In the genomic region with DNA sequence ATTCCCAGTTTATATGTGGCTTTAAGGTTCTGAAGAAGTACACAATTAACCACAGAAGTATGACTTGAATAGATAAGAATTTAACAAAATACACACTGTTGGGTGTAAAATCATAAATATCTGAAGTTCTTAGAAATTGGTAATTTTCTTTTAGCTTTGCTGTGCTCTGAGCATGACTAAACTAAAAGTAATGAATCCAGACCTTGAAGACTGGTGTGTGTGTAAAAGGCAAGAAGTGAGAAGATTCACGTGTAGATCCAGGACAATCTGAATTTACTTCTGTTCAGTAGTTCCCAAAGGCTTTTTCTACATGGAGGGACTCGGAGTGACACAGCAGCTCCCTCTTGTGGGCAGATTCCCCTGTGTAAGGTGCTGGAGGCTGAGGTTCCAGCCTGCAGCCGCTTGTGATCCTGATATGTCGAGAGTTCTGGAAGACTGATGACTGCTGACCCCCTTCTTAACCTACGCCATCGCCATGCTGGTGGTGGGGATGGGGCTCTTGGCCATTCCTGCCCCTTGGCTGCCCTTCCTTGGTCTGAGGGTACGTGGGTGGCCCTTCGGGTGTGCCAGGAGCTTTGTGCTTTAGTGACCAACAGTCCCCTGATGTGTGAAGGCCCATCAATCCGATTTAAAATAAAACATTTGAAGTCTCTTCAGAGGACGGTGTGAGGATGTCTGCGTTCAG, we compare ENCODE assay signal across 8 cellular contexts.
A peak's percentile ranks its signal among the peaks of the same experiment; 100 is the strongest.
DNase-seq lines count a peak whose midpoint lies in the region; ATAC-seq and TF ChIP-seq lines count a peak whose summit lies in the region.

No MANE protein-coding gene starts in this region.

- H3K27ac ChIP-seq in PC-3 (ENCODE audit: low read length) (no peak overlapping the region), neuronal stem cell (replicated peaks; ENCODE audit: low read length) (no peak overlapping the region), substantia nigra (ENCODE audit: low read depth, low read length, poor library complexity, severe bottlenecking) (no peak overlapping the region)

- H2AFZ ChIP-seq in PC-3 (ENCODE audit: low read length) (peak overlapping the region; percentile 24; the same call in 1 of the 2 replicates), neuronal stem cell (ENCODE audit: low read length) (no peak overlapping the region)

- H2AK5ac ChIP-seq in neuronal stem cell (ENCODE audit: low read depth, low read length), result peak overlapping the region; percentile 93

- H4K8ac ChIP-seq in neuronal stem cell (ENCODE audit: low read depth, low read length), result no peak overlapping the region

- H4K91ac ChIP-seq in neuronal stem cell (ENCODE audit: low read depth, low read length, poor library complexity), result no peak overlapping the region

- peaks cover 2% of the 10 kb centered on the region for H3K79me1 ChIP-seq in neuronal stem cell (ENCODE audit: low read depth, low read length)

- H3K9me2 ChIP-seq in PC-3 (replicated peaks; ENCODE audit: low read length), result no peaks in the 10 kb centered on the region

- TF ChIP-seq CTCF in Caco-2 (IDR thresholded peaks at IDR 0.05; ENCODE audit: insufficient read depth in 1 of 2, low read depth in 1 of 2, low read length in 1 of 2, severe bottlenecking in 1 of 2, unreplicated experiment in 1 of 2), result peak; percentile 80 to 90
- peak; percentile 94 for TF ChIP-seq CTCF in PC-3 (conservative IDR thresholded peaks at IDR 0.05; ENCODE audit: low read depth, low read length)
- peak; percentile 89 for TF ChIP-seq CTCF in fibroblast of the aortic adventitia (IDR thresholded peaks at IDR 0.05; ENCODE audit: insufficient read depth, low read length)

- no peak overlapping the region for H3K27ac Mint-ChIP-seq in Caco-2 (ENCODE audit: unreplicated experiment)

- no peak overlapping the region for H3K18ac ChIP-seq in neuronal stem cell (ENCODE audit: low read length)

- no peak overlapping the region for H3K4me2 ChIP-seq in PC-3 (ENCODE audit: low read length)
- H3K4me2 ChIP-seq in neuronal stem cell (ENCODE audit: insufficient read depth, low read length, poor library complexity, severe bottlenecking), result no peak overlapping the region

- BruUV-seq in Caco-2 (replicated peaks; lab: Mats Ljungman, UMichigan) (no TSS peak), PC-3 (replicated peaks; lab: Mats Ljungman, UMichigan) (no TSS peak)

- H3K9ac ChIP-seq in PC-3 (ENCODE audit: low read length), result no peak overlapping the region
- H3K9ac ChIP-seq in neuronal stem cell (ENCODE audit: low read depth, low read length, poor library complexity), result no peak overlapping the region

- intact Hi-C loops in Caco-2 (cut with micrococcal nuclease; ENCODE audit: unreplicated experiment) (loop anchor here (1.0 to 5.0 kb wide), 2 partner anchors 60 to 188 kb away; no protein-coding TSS in a partner anchor), PC-3 (cut with micrococcal nuclease) (loop anchor here (1.0 kb wide), 1 partner anchor 188 kb away; no protein-coding TSS in a partner anchor)

- no peaks in the 10 kb centered on the region for H3K4me1 Mint-ChIP-seq in Caco-2 (ENCODE audit: low read depth, unreplicated experiment)

- no peak overlapping the region for H2BK120ac ChIP-seq in neuronal stem cell (ENCODE audit: low read depth, low read length)

- no peaks in the 10 kb centered on the region for H3F3A ChIP-seq in PC-3 (ENCODE audit: low read length, unreplicated experiment)

- H3K27me3 ChIP-seq in Caco-2 (replicated peaks; ENCODE audit: control insufficient read depth, insufficient read depth, low read length), result no peaks in the 10 kb centered on the region
- H3K27me3 ChIP-seq in PC-3 (ENCODE audit: low read length), result no peaks in the 10 kb centered on the region
- no peaks in the 10 kb centered on the region for H3K27me3 ChIP-seq in neuronal stem cell (ENCODE audit: control insufficient read depth in 3 of 3, insufficient read depth in 3 of 3, low read depth in 1 of 3, low read length in 3 of 3)

- H3K27me3 Mint-ChIP-seq in Caco-2 (ENCODE audit: insufficient read depth, unreplicated experiment), result no peaks in the 10 kb centered on the region

- no CpG with 5 or more reads among the region's 11 CpGs for WGBS in neuronal stem cell (ENCODE audit: extremely low coverage in 2 of 2, insufficient read length in 2 of 2, insufficient replicate concordance in 1 of 2), 2 donors

- H3K9me3 ChIP-seq in Caco-2 (no peaks in the 10 kb centered on the region), PC-3 (ENCODE audit: low read length) (no peaks in the 10 kb centered on the region), neuronal stem cell (replicated peaks in 1 of 2; ENCODE audit: control insufficient read depth in 2 of 2, insufficient read depth in 1 of 2, low read depth in 1 of 2, low read length in 2 of 2) (no peaks in the 10 kb centered on the region)

- DNase-seq in Caco-2, result peak; percentile 84 to 85
- peak in 64 of 76 experiments; percentile 18 to 88 (median 66) for DNase-seq in HUDEP-2 (lab: John Stamatoyannopoulos, UW; ENCODE audit: unreplicated experiment in 76 of 76)
- DNase-seq in PC-3, result peak; percentile 92
- DNase-seq in activated T-helper 1 cell treated with Interleukin-2 at 50 U/mL for 16 hours (ENCODE audit: low read depth), result peak; percentile 24
- peak; percentile 90 for DNase-seq in fibroblast of the aortic adventitia (ENCODE audit: low read depth)
- peak; percentile 77 for DNase-seq in neuronal stem cell (ENCODE audit: low spot score)
- DNase-seq in substantia nigra (lab: John Stamatoyannopoulos, UW), result peak in 40 of 49 donors; percentile 14 to 82 (median 60)
- no peak for DNase-seq in mesenteric fat pad (ENCODE audit: low spot score)

- H2BK12ac ChIP-seq in neuronal stem cell (ENCODE audit: low read length), result no peak overlapping the region

- H3K4me3 Mint-ChIP-seq in Caco-2 (ENCODE audit: unreplicated experiment), result no peak overlapping the region

- H3K14ac ChIP-seq in neuronal stem cell (ENCODE audit: low read length), result no peak overlapping the region

- H2BK5ac ChIP-seq in neuronal stem cell (ENCODE audit: low read length), result peak overlapping the region; percentile 44

- CTCF ChIA-PET in Caco-2 (lab: Charles Lee), result interaction anchor here (0.5 to 3.8 kb wide), 21 partner anchors 8 to 419 kb away, joined by 3 to 32 read pairs (median 3); a partner anchor contains a TSS
- CTCF ChIA-PET in PC-3 (lab: Charles Lee), result interaction anchor here (0.6 to 2.8 kb wide), 11 partner anchors 8 to 338 kb away, joined by 3 to 21 read pairs (median 4); no protein-coding TSS in a partner anchor

- peak; percentile 75 for ATAC-seq in PC-3

- peaks cover 30% of the 10 kb centered on the region for H3K36me3 Mint-ChIP-seq in Caco-2 (ENCODE audit: insufficient read depth, unreplicated experiment)

- peak overlapping the region; percentile 17 for H3K23ac ChIP-seq in neuronal stem cell (ENCODE audit: low read depth, low read length, poor library complexity)

- POLR2A ChIA-PET in Caco-2 (lab: Charles Lee) (interaction anchor here (0.5 kb wide), 1 partner anchor 274 kb away, joined by 3 read pairs; no protein-coding TSS in a partner anchor), PC-3 (lab: Charles Lee; ENCODE audit: unreplicated experiment) (no interaction called here)

- H3K9me3 Mint-ChIP-seq in Caco-2 (ENCODE audit: unreplicated experiment), result no peaks in the 10 kb centered on the region

- no peaks in the 10 kb centered on the region for H4K20me1 ChIP-seq in PC-3 (ENCODE audit: low read length)

- H3K4me3 ChIP-seq in Caco-2 (ENCODE audit: low read depth, low read length) (no peak overlapping the region), PC-3 (ENCODE audit: low read length) (no peak overlapping the region), fibroblast of the aortic adventitia (ENCODE audit: low read depth, low read length) (no peak overlapping the region), neuronal stem cell (ENCODE audit: low read length in 2 of 2) (no peak overlapping the region)

- no peaks in the 10 kb centered on the region for H3K79me2 ChIP-seq in PC-3 (ENCODE audit: low read length)

- no peaks in the 10 kb centered on the region for H3K36me3 ChIP-seq in Caco-2 (ENCODE audit: control insufficient read depth, insufficient read depth, low read length)
- no peaks in the 10 kb centered on the region for H3K36me3 ChIP-seq in PC-3 (ENCODE audit: low read depth, low read length)
- no peaks in the 10 kb centered on the region for H3K36me3 ChIP-seq in neuronal stem cell (replicated peaks in 1 of 2; ENCODE audit: control insufficient read depth in 2 of 2, insufficient read depth in 2 of 2, low read length in 2 of 2)

- H3K4me1 ChIP-seq in Caco-2, result peaks cover 10% of the 10 kb centered on the region
- peaks cover 16% of the 10 kb centered on the region for H3K4me1 ChIP-seq in PC-3 (ENCODE audit: insufficient read depth, low read length)
- H3K4me1 ChIP-seq in neuronal stem cell (ENCODE audit: control insufficient read depth in 2 of 2, insufficient read depth in 1 of 2, low read depth in 1 of 2, low read length in 2 of 2), result no peaks in the 10 kb centered on the region

- H2BK15ac ChIP-seq in neuronal stem cell (ENCODE audit: low read length), result peak overlapping the region; percentile 87

- H3K4ac ChIP-seq in neuronal stem cell (ENCODE audit: low read length), result no peak overlapping the region
